ENCODE assay signal across 2 cellular contexts in genomic region chr3:6929918-6930317, GRCh38.
TF ChIP-seq lines count a peak whose summit lies in the region.

No MANE protein-coding gene starts in this region.

TF ChIP-seq in liver, 16 proteins besides CTCF, POLR2A, EP300 and RAD21 (continued from another document):
- TF ChIP-seq ZBTB33 (IDR thresholded peaks at IDR 0.05) (no peak), EGR1 (IDR thresholded peaks at IDR 0.05; ENCODE audit: low read depth in 2 of 2) (no peak), TAF1 (conservative IDR thresholded peaks at IDR 0.05) (no peak), REST (IDR thresholded peaks at IDR 0.05) (no peak)
TF ChIP-seq in liver: peak in this region for 5.

TF ChIP-seq in HepG2, 621 proteins besides CTCF, POLR2A, EP300 and RAD21 (continued from another document):
- no peak for TF ChIP-seq TEF (CRISPR knock-in tag; IDR thresholded peaks at IDR 0.05)
- no peak for TF ChIP-seq GPBP1L1 (CRISPR knock-in tag; IDR thresholded peaks at IDR 0.05)
- TF ChIP-seq ZNF432 (CRISPR knock-in tag; IDR thresholded peaks at IDR 0.05; ENCODE audit: borderline replicate concordance): no peak
- TF ChIP-seq TIGD3 (CRISPR knock-in tag; IDR thresholded peaks at IDR 0.05; ENCODE audit: borderline replicate concordance): no peak
- TF ChIP-seq CBFB (CRISPR knock-in tag; IDR thresholded peaks at IDR 0.05): no peak
- TF ChIP-seq ZNF589 (CRISPR knock-in tag; conservative IDR thresholded peaks at IDR 0.05): no peak
- no peak for TF ChIP-seq ZNF180 (CRISPR knock-in tag; IDR thresholded peaks at IDR 0.05; ENCODE audit: borderline replicate concordance, low read depth)
- no peak for TF ChIP-seq HCFC1 (IDR thresholded peaks at IDR 0.05; ENCODE audit: low read depth, low read length)
- TF ChIP-seq ATAD3A (CRISPR knock-in tag; IDR thresholded peaks at IDR 0.05): no peak
